Comparison of ENCODE assay signal across 14 cellular contexts in the genomic region with DNA sequence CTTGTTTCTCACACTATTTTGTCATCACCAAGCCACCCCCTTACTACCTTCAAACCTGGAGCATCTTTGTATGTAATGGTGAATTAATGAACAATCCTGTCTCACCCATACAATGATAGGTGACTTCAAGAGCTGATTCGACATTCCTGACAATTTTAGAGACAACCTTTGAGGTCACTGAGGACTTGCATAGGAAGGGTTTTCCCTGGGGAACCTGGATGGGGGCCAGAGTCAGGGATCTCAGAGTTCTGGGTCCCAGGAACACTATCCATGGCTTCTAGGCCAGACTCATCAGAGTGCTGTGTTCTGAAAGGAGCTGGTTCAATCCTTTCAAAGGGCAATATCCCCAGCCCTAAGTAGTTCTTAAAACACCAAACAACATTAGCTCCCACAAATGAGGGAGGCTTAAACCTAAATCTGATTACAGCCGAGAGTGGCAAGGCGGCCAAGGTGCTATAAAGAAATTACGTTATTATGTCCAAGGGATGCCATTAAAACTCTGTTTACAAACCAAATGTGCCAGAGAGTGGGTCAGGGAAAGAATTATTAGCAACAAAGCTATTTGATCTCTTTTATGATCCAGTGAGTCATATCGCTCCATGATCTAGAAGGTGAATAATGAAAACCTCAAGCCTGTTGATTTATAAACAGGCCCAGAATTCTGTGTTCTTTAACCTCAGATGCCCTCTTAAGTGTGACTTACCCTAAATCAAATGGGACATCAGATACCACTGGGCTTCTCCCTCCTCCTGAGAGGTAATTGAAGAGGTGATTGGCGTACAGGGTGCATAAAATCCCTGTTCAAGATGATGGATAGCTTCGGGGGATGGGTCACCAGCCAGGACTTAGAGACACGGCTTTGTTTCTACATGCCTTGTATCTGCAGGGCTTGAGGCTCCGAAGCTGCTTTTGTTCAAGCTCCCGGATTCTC.
A peak's percentile ranks its signal among the peaks of the same experiment; 100 is the strongest.
DNase-seq lines count a peak whose midpoint lies in the region; ATAC-seq, FAIRE-seq and TF ChIP-seq lines count a peak whose summit lies in the region.
"Had no signal": no experiment of that assay in that cellular context is flagged by ENCODE, and none has a peak within 500 bp of the region (broad histone marks: within the 10 kb centered on the region; RNA-seq: fewer than 3 reads in every experiment).

No MANE protein-coding gene starts in this region.

- no peaks in the 10 kb centered on the region for H3K9me3 Mint-ChIP-seq in astrocyte (ENCODE audit: unreplicated experiment)

- H3K27ac Mint-ChIP-seq in astrocyte (ENCODE audit: unreplicated experiment), result no peak overlapping the region
- H3K27ac Mint-ChIP-seq: activated naive CD4-positive, alpha-beta T cell treated with anti-CD3 and anti-CD28 coated beads for 36 hours; stimulated activated memory B cell treated with anti-CD40 and anti-IgM and Interleukin-4, amounts not matched to agents 10 μg/mL and 1 μg/mL and 100 μg/mL, for 72 hours had no signal

- 64 to 80% methylated on average over 1 to 4 of the region's 10 CpGs for WGBS in gastroesophageal sphincter (ENCODE audit: low coverage in 1 of 2), 2 donors

- H3K4me3 Mint-ChIP-seq in astrocyte (ENCODE audit: unreplicated experiment), result no peak overlapping the region
- H3K4me3 Mint-ChIP-seq: activated naive CD4-positive, alpha-beta T cell treated with anti-CD3 and anti-CD28 coated beads for 36 hours; stimulated activated memory B cell treated with anti-CD40 and anti-IgM and Interleukin-4, amounts not matched to agents 10 μg/mL and 1 μg/mL and 100 μg/mL, for 72 hours had no signal

- intact Hi-C loops in mucosa of descending colon (cut with DNase I, micrococcal nuclease), result no loop called here

- no peak for FAIRE-seq in astrocyte (lab: Jason Lieb, UNC)

- H3K4me1 ChIP-seq in astrocyte (ENCODE audit: insufficient read depth, low read length) (peaks cover 37% of the 10 kb centered on the region), mucosa of descending colon (ENCODE audit: low read depth) (no peaks in the 10 kb centered on the region), gastroesophageal sphincter (no peaks in the 10 kb centered on the region)
- H3K4me1 ChIP-seq: heart right ventricle had no signal

- H3K27me3 ChIP-seq in astrocyte (ENCODE audit: insufficient read depth, low read length) (no peaks in the 10 kb centered on the region), gastroesophageal sphincter (no peaks in the 10 kb centered on the region)
- H3K27me3 ChIP-seq: BE2C had no signal

- TF ChIP-seq CTCF in astrocyte (IDR thresholded peaks at IDR 0.05; ENCODE audit: insufficient read depth, low read depth, low read length) (no peak), mucosa of descending colon (IDR thresholded peaks at IDR 0.05) (no peak), gastroesophageal sphincter (IDR thresholded peaks at IDR 0.05) (no peak)

- DNase-seq in AG20443 (ENCODE audit: low spot score) (peak; percentile 39), LHCN-M2 (ENCODE audit: low read depth) (peak; percentile 92), astrocyte (ENCODE audit: low read depth) (peak; percentile 57), mucosa of descending colon (no peak), hypothalamus (lab: John Stamatoyannopoulos, UW) (no peak), COLO668 (lab: John Stamatoyannopoulos, UW; ENCODE audit: unreplicated experiment) (no peak)
- DNase-seq: activated CD4-positive, alpha-beta T cell treated with anti-CD3 and anti-CD28 coated beads, Interleukin-2, amount 50 U/mL, for 4 hours; activated naive CD4-positive, alpha-beta T cell treated with anti-CD3 and anti-CD28 coated beads for 36 hours; BE2C; dermis blood vessel endothelial cell; heart right ventricle had no signal

- no peaks in the 10 kb centered on the region for H3K36me3 ChIP-seq in astrocyte (ENCODE audit: insufficient read depth, low read length)
- no peaks in the 10 kb centered on the region for H3K36me3 ChIP-seq in mucosa of descending colon (ENCODE audit: low read depth)
- no peaks in the 10 kb centered on the region for H3K36me3 ChIP-seq in gastroesophageal sphincter
- H3K36me3 ChIP-seq: BE2C, heart right ventricle had no signal

- H4K20me1 ChIP-seq in astrocyte (ENCODE audit: insufficient read depth, low read length), result no peaks in the 10 kb centered on the region

- H3K79me2 ChIP-seq in astrocyte (ENCODE audit: insufficient read depth, low read length), result no peaks in the 10 kb centered on the region

- peak overlapping the region; percentile 31 for H3K4me2 ChIP-seq in astrocyte (ENCODE audit: low read length)

- no peak for TF ChIP-seq EP300 in gastroesophageal sphincter (IDR thresholded peaks at IDR 0.05)

- TF ChIP-seq POLR2A in gastroesophageal sphincter (IDR thresholded peaks at IDR 0.05), result no peak

- no peaks in the 10 kb centered on the region for H3K36me3 Mint-ChIP-seq in astrocyte (ENCODE audit: low read depth, unreplicated experiment)
- H3K36me3 Mint-ChIP-seq: stimulated activated memory B cell treated with anti-CD40 and anti-IgM and Interleukin-4, amounts not matched to agents 10 μg/mL and 1 μg/mL and 100 μg/mL, for 72 hours had no signal

- H2AFZ ChIP-seq in astrocyte (ENCODE audit: low read depth, low read length), result no peak overlapping the region

- H3K4me1 Mint-ChIP-seq in astrocyte (ENCODE audit: low read depth, unreplicated experiment), result peaks cover 2% of the 10 kb centered on the region
- H3K4me1 Mint-ChIP-seq: stimulated activated memory B cell treated with anti-CD40 and anti-IgM and Interleukin-4, amounts not matched to agents 10 μg/mL and 1 μg/mL and 100 μg/mL, for 72 hours had no signal

- H3K27ac ChIP-seq in astrocyte (ENCODE audit: low read depth, low read length) (peak overlapping the region; percentile 8), gastroesophageal sphincter (no peak overlapping the region)
- H3K27ac ChIP-seq: heart right ventricle had no signal

- peaks cover 14% of the 10 kb centered on the region for H3K27me3 Mint-ChIP-seq in astrocyte (ENCODE audit: low read depth, unreplicated experiment)
- H3K27me3 Mint-ChIP-seq: stimulated activated memory B cell treated with anti-CD40 and anti-IgM and Interleukin-4, amounts not matched to agents 10 μg/mL and 1 μg/mL and 100 μg/mL, for 72 hours had no signal

- H3K9ac ChIP-seq in astrocyte (ENCODE audit: low read length), result peak overlapping the region; percentile 2

- ATAC-seq in mucosa of descending colon (peak; percentile 57), gastroesophageal sphincter (no peak), GM21723 (IDR thresholded peaks at IDR 0.05; ENCODE audit: unreplicated experiment) (no peak)
- ATAC-seq: heart right ventricle; stimulated activated memory B cell treated with anti-CD40 and anti-IgM and Interleukin-4, amounts not matched to agents 10 μg/mL and 1 μg/mL and 100 μg/mL, for 72 hours had no signal

- H3K4me3 ChIP-seq in astrocyte (ENCODE audit: insufficient read depth, low read depth, low read length) (no peak overlapping the region), mucosa of descending colon (no peak overlapping the region), gastroesophageal sphincter (no peak overlapping the region)
- H3K4me3 ChIP-seq: heart right ventricle had no signal

- H3K9me3 ChIP-seq in astrocyte (ENCODE audit: insufficient read depth, low read depth, low read length), result no peaks in the 10 kb centered on the region
- H3K9me3 ChIP-seq in mucosa of descending colon, result no peaks in the 10 kb centered on the region
- H3K9me3 ChIP-seq in gastroesophageal sphincter, result peaks cover 0 to 17% (median 0%) of the 10 kb centered on the region in 3 donors
- H3K9me3 ChIP-seq: BE2C had no signal

Comparison
In these comparisons a context has a peak if more than half of its experiments do, and no peak if none do; other contexts are left out.
1. DNase-seq: peak in AG20443 (single experiment), LHCN-M2 (single experiment) and astrocyte (single experiment); none in mucosa of descending colon (0 of 3), hypothalamus (0 of 51) and COLO668 (single experiment).